ENCODE assay signal across 17 cellular contexts in genomic region chr7:2637066-2637471, GRCh38. TPM values are rescaled to one million over a fixed set of nuclear protein-coding genes. Genes with fewer than 3 reads are reported as not detected.
A peak's percentile ranks its signal among the peaks of the same experiment; 100 is the strongest.
DNase-seq lines count a peak whose midpoint lies in the region; ATAC-seq and TF ChIP-seq lines count a peak whose summit lies in the region.
"Had no signal": no experiment of that assay in that cellular context is flagged by ENCODE, and none has a peak within 500 bp of the region (broad histone marks: within the 10 kb centered on the region; RNA-seq: fewer than 3 reads in every experiment).

No MANE protein-coding gene starts in this region.

- DNase-seq in A673 (ENCODE audit: low spot score) (no peak), RWPE1 (ENCODE audit: low spot score) (no peak), right atrium auricular region (ENCODE audit: low spot score) (no peak), prostate gland (ENCODE audit: low spot score) (no peak), NCI-H2171 (lab: John Stamatoyannopoulos, UW) (no peak)
- DNase-seq: activated CD4-positive, alpha-beta T cell treated with anti-CD3 and anti-CD28 coated beads, Interleukin-2, amount 50 U/mL, for 48 hours; H9; Karpas-422; NCI-H1417 treated with DMSO at 0.1 percent for 48 hours; NCI-H226; stimulated activated naive CD8-positive, alpha-beta T cell treated with anti-CD3 and anti-CD28 coated beads, Interleukin-15, Interleukin-2, amounts not matched to agents 100 U/mL and 50 U/mL, for 24 hours had no signal

- intact Hi-C loops in A673 (cut with micrococcal nuclease; ENCODE audit: unreplicated experiment): no loop called here
- intact Hi-C loops in prostate gland (cut with DNase I): no loop called here

- H3K36me3 ChIP-seq in A673 (ENCODE audit: insufficient read depth, low read length, poor library complexity, severe bottlenecking) (peaks cover 23% of the 10 kb centered on the region), right atrium auricular region (no peaks in the 10 kb centered on the region), prostate gland (no peaks in the 10 kb centered on the region)
- H3K36me3 ChIP-seq: neural progenitor cell had no signal

- peak overlapping the region; percentile 58 for H3K27ac ChIP-seq in A673 (ENCODE audit: low read depth, low read length, poor library complexity, severe bottlenecking)
- peak overlapping the region; percentile 96; the same call in 1 of the 2 replicates for H3K27ac ChIP-seq in RWPE1
- H3K27ac ChIP-seq in right atrium auricular region: peak overlapping the region; percentile 77 to 89
- peak overlapping the region; percentile 31 to 33 for H3K27ac ChIP-seq in prostate gland

- no peak for TF ChIP-seq CTCF in A673 (conservative IDR thresholded peaks at IDR 0.05; ENCODE audit: low read depth, low read length)
- TF ChIP-seq CTCF in RWPE1 (conservative IDR thresholded peaks at IDR 0.05; ENCODE audit: low read depth): no peak
- TF ChIP-seq CTCF in right atrium auricular region (IDR thresholded peaks at IDR 0.05): peak in 1 of 2 donors; percentile 28
- no peak for TF ChIP-seq CTCF in prostate gland (IDR thresholded peaks at IDR 0.05)

- no TSS peak for BruUV-seq in A673 (replicated peaks; lab: Mats Ljungman, UMichigan)

- H3K27me3 ChIP-seq in A673 (replicated peaks; ENCODE audit: insufficient read depth, low read depth, low read length, poor library complexity) (no peaks in the 10 kb centered on the region), right atrium auricular region (no peaks in the 10 kb centered on the region), prostate gland (replicated peaks; ENCODE audit: insufficient read depth) (no peaks in the 10 kb centered on the region)
- H3K27me3 ChIP-seq: neural progenitor cell had no signal

- WGBS in prostate gland: 78% methylated on average over 17 of the region's 17 CpGs

- no peak for TF ChIP-seq POLR2A in prostate gland (IDR thresholded peaks at IDR 0.05)

- H3K4me3 ChIP-seq in A673 (ENCODE audit: low read depth, low read length, poor library complexity, severe bottlenecking): no peak overlapping the region
- no peak overlapping the region for H3K4me3 ChIP-seq in right atrium auricular region
- H3K4me3 ChIP-seq in prostate gland: no peak overlapping the region
- H3K4me3 ChIP-seq: lung, neural progenitor cell had no signal

- POLR2A ChIA-PET in A673 (lab: Charles Lee; ENCODE audit: low non-redundant PET): no interaction called here
- POLR2A ChIA-PET in RWPE1 (lab: Yijun Ruan, JAX; ENCODE audit: low non-redundant PET): no interaction called here

- H3K9me3 ChIP-seq in A673 (ENCODE audit: low read depth, low read length, poor library complexity, severe bottlenecking): no peaks in the 10 kb centered on the region
- no peaks in the 10 kb centered on the region for H3K9me3 ChIP-seq in right atrium auricular region
- H3K9me3 ChIP-seq in prostate gland: no peaks in the 10 kb centered on the region

- H3K4me1 ChIP-seq in A673 (ENCODE audit: insufficient read depth, low read length, poor library complexity, severe bottlenecking) (peaks cover 17% of the 10 kb centered on the region), right atrium auricular region (peaks cover 0 to 99% of the 10 kb centered on the region in 2 donors), prostate gland (replicated peaks) (peaks cover 30% of the 10 kb centered on the region)

- CTCF ChIA-PET in A673 (lab: Charles Lee): no interaction called here
- CTCF ChIA-PET in RWPE1 (lab: Yijun Ruan, JAX): no interaction called here

- ATAC-seq in HG02938 (IDR thresholded peaks at IDR 0.05; ENCODE audit: unreplicated experiment) (no peak), GM18519 (IDR thresholded peaks at IDR 0.05; ENCODE audit: low FRiP score, unreplicated experiment) (no peak), HG03045 (IDR thresholded peaks at IDR 0.05; ENCODE audit: unreplicated experiment) (no peak)
- ATAC-seq: stimulated activated naive CD8-positive, alpha-beta T cell treated with anti-CD3 and anti-CD28 coated beads, Interleukin-15, Interleukin-2, amounts not matched to agents 100 U/mL and 50 U/mL, for 24 hours had no signal

RNA-seq across cellular contexts. Expression of gene TTYH3, which starts 5.3 kb away (rescaled TPM):
- total RNA-seq in A673 (2021) (248 and 256 TPM in 2 replicates), right atrium auricular region (10 to 100 TPM in 1 of 2 donors, 1 to 10 TPM in 1; 7.0 to 11.1 TPM), prostate gland (10 to 100 TPM; 30.1 to 76.2 TPM)

RNA-seq across cellular contexts. Expression of gene AMZ1, which starts 50.9 kb away (rescaled TPM):
- total RNA-seq in A673 (2021): not detected in 2 replicates
- under 1 TPM in 1 of 2 donors, not detected in 1; 0.07 TPM for total RNA-seq in right atrium auricular region
- total RNA-seq in prostate gland: under 1 TPM in 1 of 2 donors, not detected in 1; 0.62 TPM
- total RNA-seq: G401 had no signal

Comparison
In these comparisons a context has a peak if more than half of its experiments do, and no peak if none do; other contexts are left out.
1. H3K27ac ChIP-seq: peak in every context shown above with its lines; median percentile 96 in RWPE1; 83 in right atrium auricular region; 58 in A673; 32 in prostate gland.